1 cellular context compared by ENCODE assay signal in the genomic region with DNA sequence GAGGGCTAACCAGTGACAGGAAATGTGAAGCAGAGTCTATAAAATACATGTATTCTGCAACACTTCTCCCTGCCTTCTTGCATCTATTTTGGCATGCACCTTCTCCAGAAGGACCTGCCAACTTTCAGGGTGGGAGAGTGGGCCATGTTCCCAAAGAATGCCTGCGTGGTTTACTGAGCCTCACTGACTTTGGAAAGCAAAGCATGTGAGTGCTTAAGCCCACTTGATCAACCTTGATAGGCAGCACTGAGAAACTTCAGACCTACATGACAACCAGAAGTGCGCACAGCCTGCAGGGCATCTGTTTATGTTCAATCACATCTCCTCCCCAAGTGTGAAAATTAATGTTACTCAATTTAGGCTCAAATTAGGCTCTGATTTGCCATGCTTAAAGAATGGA.
TF ChIP-seq lines count a peak whose summit lies in the region.

No MANE protein-coding gene starts in this region.

TF ChIP-seq in IMR-90, 13 proteins besides CTCF, POLR2A, EP300 and RAD21:
- TF ChIP-seq, protein P1, sequence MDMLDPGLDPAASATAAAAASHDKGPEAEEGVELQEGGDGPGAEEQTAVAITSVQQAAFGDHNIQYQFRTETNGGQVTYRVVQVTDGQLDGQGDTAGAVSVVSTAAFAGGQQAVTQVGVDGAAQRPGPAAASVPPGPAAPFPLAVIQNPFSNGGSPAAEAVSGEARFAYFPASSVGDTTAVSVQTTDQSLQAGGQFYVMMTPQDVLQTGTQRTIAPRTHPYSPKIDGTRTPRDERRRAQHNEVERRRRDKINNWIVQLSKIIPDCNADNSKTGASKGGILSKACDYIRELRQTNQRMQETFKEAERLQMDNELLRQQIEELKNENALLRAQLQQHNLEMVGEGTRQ (IDR thresholded peaks at IDR 0.05; ENCODE audit: low read depth, low read length) = no peak
- TF ChIP-seq RCOR1 (IDR thresholded peaks at IDR 0.05; ENCODE audit: insufficient replicate concordance, low read length) (no peak), CHD1 (IDR thresholded peaks at IDR 0.05; ENCODE audit: low read depth, low read length) (no peak), RFX5 (IDR thresholded peaks at IDR 0.05; ENCODE audit: low read depth, low read length) (no peak), MAFK (IDR thresholded peaks at IDR 0.05; ENCODE audit: low read depth, low read length) (no peak)
